23 cellular contexts compared by ENCODE assay signal in genomic region chr5:114261989-114262388, GRCh38.
DNase-seq lines count a peak whose midpoint lies in the region; ATAC-seq, FAIRE-seq and TF ChIP-seq lines count a peak whose summit lies in the region.
"Had no signal": no experiment of that assay in that cellular context is flagged by ENCODE, and none has a peak within 500 bp of the region (broad histone marks: within the 10 kb centered on the region; RNA-seq: fewer than 3 reads in every experiment).

No MANE protein-coding gene starts in this region.

- H4K5ac ChIP-seq in IMR-90 (ENCODE audit: low read depth, low read length) (no peak overlapping the region), H1 (ENCODE audit: insufficient read length, low read depth, low read length) (no peak overlapping the region)

- H3K9me3 ChIP-seq in A549 (no peaks in the 10 kb centered on the region), IMR-90 (ENCODE audit: control insufficient read depth, insufficient read depth, low read length) (no peaks in the 10 kb centered on the region), H1 (ENCODE audit: insufficient read depth in 2 of 2, low read depth in 1 of 2, low read length in 1 of 2) (no peaks in the 10 kb centered on the region)
- H3K9me3 ChIP-seq: BLaER1 treated with 17β-estradiol and CSF1 and Interleukin-3, amounts not matched to agents 10 nM and 100 nM; Caco-2 had no signal

- peaks cover 5% of the 10 kb centered on the region; the same call in 2 of the 3 replicates for H3K4me1 Mint-ChIP-seq in GM23338
- H3K4me1 Mint-ChIP-seq in activated CD8-positive, alpha-beta T cell treated with anti-CD3 and anti-CD28 coated beads for 36 hours (ENCODE audit: low read depth) = no peaks in the 10 kb centered on the region
- H3K4me1 Mint-ChIP-seq: B cell had no signal

- H3K79me2 ChIP-seq in GM23338 (replicated peaks; ENCODE audit: insufficient read depth) = no peaks in the 10 kb centered on the region
- no peaks in the 10 kb centered on the region for H3K79me2 ChIP-seq in H1 (ENCODE audit: control insufficient read depth in 1 of 2, insufficient read depth in 2 of 2, low read length in 2 of 2)

- TF ChIP-seq CTCF in A549 (IDR thresholded peaks at IDR 0.05) (no peak), GM23338 (conservative IDR thresholded peaks at IDR 0.05; ENCODE audit: low read depth in 2 of 2) (no peak), IMR-90 (conservative IDR thresholded peaks at IDR 0.05; ENCODE audit: low read depth, low read length) (no peak), H1 (IDR thresholded peaks at IDR 0.05; ENCODE audit: control extremely low read depth in 1 of 3, insufficient read depth in 1 of 3, low read depth in 1 of 3, low read length in 3 of 3) (no peak)
- TF ChIP-seq CTCF in activated CD8-positive, alpha-beta T cell treated with anti-CD3 and anti-CD28 coated beads for 36 hours (IDR thresholded peaks at IDR 0.05) = no peak

- H3K4me1 ChIP-seq in A549 = no peaks in the 10 kb centered on the region
- no peaks in the 10 kb centered on the region for H3K4me1 ChIP-seq in GM23338 (ENCODE audit: insufficient read depth)
- H3K4me1 ChIP-seq in IMR-90 (ENCODE audit: control insufficient read depth, insufficient read depth, low read length) = no peaks in the 10 kb centered on the region; the same call in 1 of the 2 replicates
- peaks cover 0 to 4% (median 1%) of the 10 kb centered on the region in 4 experiments; a peak in 2 of 7 replicates for H3K4me1 ChIP-seq in H1 (replicated peaks in 1 of 4; ENCODE audit: control insufficient read depth in 3 of 4, insufficient read depth in 4 of 4, low read length in 3 of 4)
- H3K4me1 ChIP-seq: BLaER1 treated with 17β-estradiol and CSF1 and Interleukin-3, amounts not matched to agents 10 nM and 100 nM; Caco-2 had no signal

- H3K23ac ChIP-seq in IMR-90 (ENCODE audit: low read depth, low read length) (no peak overlapping the region), H1 (ENCODE audit: insufficient read length) (no peak overlapping the region)

- no peaks in the 10 kb centered on the region for H4K20me1 ChIP-seq in GM23338 (replicated peaks; ENCODE audit: insufficient read depth)
- H4K20me1 ChIP-seq in IMR-90 (ENCODE audit: insufficient read depth, low read length) = no peaks in the 10 kb centered on the region
- H4K20me1 ChIP-seq in H1 (replicated peaks in 1 of 2; ENCODE audit: control insufficient read depth in 1 of 2, insufficient read depth in 2 of 2, low read length in 2 of 2) = no peaks in the 10 kb centered on the region
- H4K20me1 ChIP-seq: BLaER1 treated with 17β-estradiol and CSF1 and Interleukin-3, amounts not matched to agents 10 nM and 100 nM had no signal

- no peak overlapping the region for H4K91ac ChIP-seq in IMR-90 (ENCODE audit: insufficient read depth, low read depth, low read length)
- no peak overlapping the region for H4K91ac ChIP-seq in H1 (replicated peaks; ENCODE audit: insufficient read length, low read length)

- H3K27ac Mint-ChIP-seq in GM23338 = peak overlapping the region; percentile 43; the same call in 1 of the 2 replicates
- no peak overlapping the region for H3K27ac Mint-ChIP-seq in activated CD8-positive, alpha-beta T cell treated with anti-CD3 and anti-CD28 coated beads for 36 hours
- H3K27ac Mint-ChIP-seq: B cell; CD4-positive, alpha-beta T cell; CD8-positive, alpha-beta T cell had no signal

- H3K27me3 ChIP-seq in GM23338 (ENCODE audit: insufficient read depth) = no peaks in the 10 kb centered on the region
- H3K27me3 ChIP-seq in IMR-90 (ENCODE audit: control insufficient read depth, insufficient read depth, low read length) = no peaks in the 10 kb centered on the region
- H3K27me3 ChIP-seq in H1 (replicated peaks in 1 of 4; ENCODE audit: control insufficient read depth in 3 of 4, extremely low read depth in 1 of 4, insufficient read depth in 3 of 4, low read length in 3 of 4) = no peaks in the 10 kb centered on the region
- H3K27me3 ChIP-seq: BLaER1 treated with 17β-estradiol and CSF1 and Interleukin-3, amounts not matched to agents 10 nM and 100 nM had no signal

- POLR2A ChIA-PET in A549 (lab: Yijun Ruan, JAX) = no interaction called here
- POLR2A ChIA-PET in IMR-90 (lab: Charles Lee; ENCODE audit: unreplicated experiment) = no interaction called here
- POLR2A ChIA-PET in H1 (lab: Charles Lee; ENCODE audit: partially characterized antibody) = no interaction called here
- POLR2A ChIA-PET in activated CD8-positive, alpha-beta T cell treated with anti-CD3 and anti-CD28 coated beads for 36 hours (lab: Charles Lee) = no interaction called here

- WGBS in A549 (ENCODE audit: missing lambda C conversion rate) = 8% methylated on average over 3 of the region's 3 CpGs
- WGBS in IMR-90 (ENCODE audit: extremely low coverage in 2 of 2, insufficient read length in 1 of 2), 2 experiments = no CpG with 5 or more reads among the region's 3 CpGs
- WGBS in H1 (ENCODE audit: extremely low coverage in 1 of 2, insufficient coverage in 1 of 2, insufficient read length in 1 of 2, insufficient replicate concordance in 2 of 2, low coverage in 1 of 2, low lambda C conversion rate in 2 of 2, missing lambda C conversion rate in 1 of 2), 2 experiments = 93% methylated on average over 3 of the region's 3 CpGs; no CpG with 5 or more reads in 1 of the 2 experiments

- DNase-seq in A549 (ENCODE audit: low read depth in 1 of 2, low spot score in 1 of 2) = no peak
- no peak for DNase-seq in GM23338 (ENCODE audit: low spot score)
- no peak for DNase-seq in IMR-90
- DNase-seq in H1 (ENCODE audit: low read depth in 1 of 2, low spot score in 2 of 2) = no peak
- DNase-seq in activated CD8-positive, alpha-beta T cell treated with anti-CD3 and anti-CD28 coated beads for 36 hours = no peak
- DNase-seq in effector CD8-positive, alpha-beta T cell (lab: John Stamatoyannopoulos, UW) = no peak
- DNase-seq: 8988T; AML-193; Caco-2; Calu3; CD4-positive, alpha-beta T cell; CD8-positive, alpha-beta T cell; DMS79 treated with DMSO at 0.1 percent for 48 hours; GF-D8 had no signal

- in situ Hi-C loops in IMR-90 (cut with MboI; ENCODE audit: low sequenced_read_pairs) = no loop called here

- H3K36me3 ChIP-seq in GM23338 (ENCODE audit: insufficient read depth) (no peaks in the 10 kb centered on the region), IMR-90 (ENCODE audit: control insufficient read depth, insufficient read depth, low read length) (no peaks in the 10 kb centered on the region), H1 (ENCODE audit: control insufficient read depth in 2 of 4, insufficient read depth in 4 of 4, low read length in 3 of 4) (no peaks in the 10 kb centered on the region)
- H3K36me3 ChIP-seq: BLaER1 treated with 17β-estradiol and CSF1 and Interleukin-3, amounts not matched to agents 10 nM and 100 nM had no signal

- H4K8ac ChIP-seq in IMR-90 (ENCODE audit: low read depth in 2 of 2, low read length in 2 of 2) (no peak overlapping the region), H1 (ENCODE audit: extremely low read depth, insufficient read depth, low read length) (no peak overlapping the region)

- CTCF ChIA-PET in A549 (lab: Yijun Ruan, JAX) = no interaction called here
- CTCF ChIA-PET in IMR-90 (lab: Yijun Ruan, JAX) = no interaction called here
- CTCF ChIA-PET in H1 (lab: Charles Lee; ENCODE audit: partially characterized antibody) = interaction anchor here (1.5 kb wide), 1 partner anchor 23 kb away, joined by 3 read pairs; no protein-coding TSS in a partner anchor
- CTCF ChIA-PET in activated CD8-positive, alpha-beta T cell treated with anti-CD3 and anti-CD28 coated beads for 36 hours (lab: Charles Lee) = no interaction called here

- ATAC-seq in A549 (no peak), GM23338 (no peak), IMR-90 (ENCODE audit: low read depth) (no peak), GM21528 (IDR thresholded peaks at IDR 0.05; ENCODE audit: low FRiP score, unreplicated experiment) (no peak)
- ATAC-seq in activated CD8-positive, alpha-beta T cell treated with anti-CD3 and anti-CD28 coated beads for 36 hours = no peak
- ATAC-seq: CD8-positive, alpha-beta T cell had no signal

- H3K9me1 ChIP-seq in IMR-90 (ENCODE audit: insufficient read depth, low read length) = no peaks in the 10 kb centered on the region

- H3K56ac ChIP-seq in IMR-90 (ENCODE audit: extremely low read depth, insufficient read depth, low read length) (no peak overlapping the region), H1 (replicated peaks; ENCODE audit: insufficient read length, low read depth, low read length) (no peak overlapping the region)

- H3K79me1 ChIP-seq in IMR-90 (ENCODE audit: low read depth in 1 of 2, low read length in 2 of 2) = peaks cover 5 to 7% of the 10 kb centered on the region in 2 experiments; a peak in 1 of 4 replicates
- H3K79me1 ChIP-seq in H1 (ENCODE audit: low read depth, low read length) = no peaks in the 10 kb centered on the region

- TF ChIP-seq RAD21 in A549 (conservative IDR thresholded peaks at IDR 0.05 in 1 of 2, IDR thresholded peaks at IDR 0.05 in 1 of 2) (no peak), IMR-90 (IDR thresholded peaks at IDR 0.05; ENCODE audit: low read length) (no peak), H1 (IDR thresholded peaks at IDR 0.05 in 1 of 2, conservative IDR thresholded peaks at IDR 0.05 in 1 of 2; ENCODE audit: low read depth in 2 of 2, low read length in 2 of 2) (no peak)

- H2BK20ac ChIP-seq in IMR-90 (ENCODE audit: low read depth, low read length) (no peak overlapping the region), H1 (ENCODE audit: low read length) (no peak overlapping the region)

- H3K36me3 Mint-ChIP-seq in GM23338 (ENCODE audit: low read depth) = no peaks in the 10 kb centered on the region
- no peaks in the 10 kb centered on the region for H3K36me3 Mint-ChIP-seq in activated CD8-positive, alpha-beta T cell treated with anti-CD3 and anti-CD28 coated beads for 36 hours (ENCODE audit: low read depth)
- H3K36me3 Mint-ChIP-seq: CD8-positive, alpha-beta T cell had no signal

- TF ChIP-seq EP300 in A549 (IDR thresholded peaks at IDR 0.05) (no peak), H1 (IDR thresholded peaks at IDR 0.05; ENCODE audit: borderline replicate concordance in 1 of 2, low read depth in 2 of 2, low read length in 2 of 2) (no peak)

- no peaks in the 10 kb centered on the region for H3K9me3 Mint-ChIP-seq in GM23338
- no peaks in the 10 kb centered on the region for H3K9me3 Mint-ChIP-seq in activated CD8-positive, alpha-beta T cell treated with anti-CD3 and anti-CD28 coated beads for 36 hours
- H3K9me3 Mint-ChIP-seq: CD8-positive, alpha-beta T cell had no signal

- no peak overlapping the region for H3K9ac ChIP-seq in IMR-90 (ENCODE audit: low read depth, low read length)
- H3K9ac ChIP-seq in H1 (replicated peaks in 1 of 4; ENCODE audit: extremely low read depth in 1 of 4, low read depth in 3 of 4, low read length in 3 of 4) = no peak overlapping the region
- H3K9ac ChIP-seq: BLaER1 treated with 17β-estradiol and CSF1 and Interleukin-3, amounts not matched to agents 10 nM and 100 nM had no signal

- FAIRE-seq in A549 (lab: Jason Lieb, UNC) (no peak), H1 (lab: Jason Lieb, UNC) (no peak)
- FAIRE-seq: A204.1, D721Med, G401.6, GM12891, GM19239 had no signal

- dilution Hi-C loops in IMR-90 (cut with HindIII; ENCODE audit: low sequenced_read_pairs, unreplicated experiment) = no loop called here

- no peak overlapping the region for H2BK120ac ChIP-seq in IMR-90 (ENCODE audit: low read depth, low read length)
- H2BK120ac ChIP-seq in H1 (replicated peaks; ENCODE audit: low read depth, low read length) = no peak overlapping the region

- H3K27me3 Mint-ChIP-seq in GM23338 (ENCODE audit: insufficient read depth, low read depth, poor library complexity) = peaks cover 2% of the 10 kb centered on the region
- no peaks in the 10 kb centered on the region for H3K27me3 Mint-ChIP-seq in activated CD8-positive, alpha-beta T cell treated with anti-CD3 and anti-CD28 coated beads for 36 hours
- H3K27me3 Mint-ChIP-seq: CD4-positive, alpha-beta T cell had no signal

- no peak overlapping the region for H2AK9ac ChIP-seq in IMR-90 (replicated peaks; ENCODE audit: low read depth, low read length, poor library complexity)

- intact Hi-C loops in IMR-90 (cut with micrococcal nuclease) = no loop called here
- intact Hi-C loops in activated CD8-positive, alpha-beta T cell treated with anti-CD3 and anti-CD28 coated beads for 36 hours (cut with micrococcal nuclease) = no loop called here

- H3K18ac ChIP-seq in IMR-90 (ENCODE audit: low read depth, low read length) = no peak overlapping the region
- H3K18ac ChIP-seq in H1 (ENCODE audit: extremely low read depth, low read length) = no peak overlapping the region

- no peak overlapping the region for H3K4me2 ChIP-seq in A549
- H3K4me2 ChIP-seq in GM23338 = no peak overlapping the region
- no peak overlapping the region for H3K4me2 ChIP-seq in IMR-90 (ENCODE audit: low read depth, low read length)
- H3K4me2 ChIP-seq in H1 (ENCODE audit: insufficient read depth in 1 of 2, low read depth in 2 of 2, low read length in 2 of 2) = no peak overlapping the region
- H3K4me2 ChIP-seq: BLaER1 treated with 17β-estradiol and CSF1 and Interleukin-3, amounts not matched to agents 10 nM and 100 nM had no signal

- H3F3A ChIP-seq in GM23338 (replicated peaks; ENCODE audit: low read depth) = no peaks in the 10 kb centered on the region

- no peaks in the 10 kb centered on the region for H3K23me2 ChIP-seq in H1 (ENCODE audit: low read depth, low read length)

- H2BK5ac ChIP-seq in IMR-90 (ENCODE audit: low read depth, low read length, poor library complexity, severe bottlenecking) = no peak overlapping the region
- H2BK5ac ChIP-seq in H1 (ENCODE audit: low read depth, low read length) = no peak overlapping the region

- H2BK15ac ChIP-seq in IMR-90 (ENCODE audit: low read depth, low read length) (no peak overlapping the region), H1 (ENCODE audit: low read length) (no peak overlapping the region)

- H3K9me2 ChIP-seq in GM23338 (ENCODE audit: insufficient read depth) = peaks cover 2% of the 10 kb centered on the region; the same call in 1 of the 2 replicates

- H2AFZ ChIP-seq in GM23338 (no peak overlapping the region), IMR-90 (replicated peaks; ENCODE audit: low read length, poor library complexity) (no peak overlapping the region), H1 (ENCODE audit: low read length) (no peak overlapping the region)

- BruUV-seq in IMR-90 (replicated peaks; lab: Mats Ljungman, UMichigan) = no TSS peak

- H3K4me3 ChIP-seq in A549 (no peak overlapping the region), GM23338 (no peak overlapping the region), IMR-90 (ENCODE audit: insufficient read depth, low read depth, low read length) (no peak overlapping the region), H1 (ENCODE audit: extremely low read depth in 1 of 4, insufficient read depth in 2 of 4, low read depth in 3 of 4, low read length in 4 of 4) (no peak overlapping the region)
- H3K4me3 ChIP-seq: BLaER1 treated with 17β-estradiol and CSF1 and Interleukin-3, amounts not matched to agents 10 nM and 100 nM had no signal

- no peak overlapping the region for H3K4me3 Mint-ChIP-seq in GM23338
- no peak overlapping the region for H3K4me3 Mint-ChIP-seq in activated CD8-positive, alpha-beta T cell treated with anti-CD3 and anti-CD28 coated beads for 36 hours
- H3K4me3 Mint-ChIP-seq: B cell; CD4-positive, alpha-beta T cell; CD8-positive, alpha-beta T cell had no signal

- H2AK5ac ChIP-seq in IMR-90 (ENCODE audit: low read depth, low read length) (no peak overlapping the region), H1 (ENCODE audit: low read depth, low read length) (no peak overlapping the region)

- H3K4ac ChIP-seq in IMR-90 (ENCODE audit: low read depth, low read length) (no peak overlapping the region), H1 (replicated peaks; ENCODE audit: insufficient read length, low read depth, low read length) (no peak overlapping the region)

- H2BK12ac ChIP-seq in H1 (ENCODE audit: low read depth, low read length) = no peak overlapping the region

- H3K27ac ChIP-seq in A549 = no peak overlapping the region
- H3K27ac ChIP-seq in GM23338 (ENCODE audit: low read depth) = no peak overlapping the region
- H3K27ac ChIP-seq in IMR-90 (ENCODE audit: insufficient read depth, low read length) = no peak overlapping the region
- H3K27ac ChIP-seq in H1 (ENCODE audit: low read depth, low read length) = no peak overlapping the region
- H3K27ac ChIP-seq: BLaER1 treated with 17β-estradiol and CSF1 and Interleukin-3, amounts not matched to agents 10 nM and 100 nM; C4-2B had no signal

- TF ChIP-seq POLR2A in A549 (IDR thresholded peaks at IDR 0.05; ENCODE audit: low read length) = no peak
- TF ChIP-seq POLR2A in IMR-90 (IDR thresholded peaks at IDR 0.05; ENCODE audit: low read depth, low read length) = no peak
- no peak for TF ChIP-seq POLR2A in H1 (IDR thresholded peaks at IDR 0.05; ENCODE audit: control extremely low read depth in 1 of 2, low read depth in 2 of 2, low read length in 2 of 2)

- no peak overlapping the region for H3K14ac ChIP-seq in IMR-90 (replicated peaks; ENCODE audit: low read depth, low read length)
- H3K14ac ChIP-seq in H1 (ENCODE audit: insufficient read length) = no peak overlapping the region

Comparison
In these comparisons a context has a peak if more than half of its experiments do, and no peak if none do; other contexts are left out.
1. Of the 18 proteins assayed by ChIP-seq in both H1 and A549: peak only in H1: none; only in A549: none; in both: MAFK; in neither: 17.